Comparison of ENCODE assay signal across 8 cellular contexts in the genomic region with DNA sequence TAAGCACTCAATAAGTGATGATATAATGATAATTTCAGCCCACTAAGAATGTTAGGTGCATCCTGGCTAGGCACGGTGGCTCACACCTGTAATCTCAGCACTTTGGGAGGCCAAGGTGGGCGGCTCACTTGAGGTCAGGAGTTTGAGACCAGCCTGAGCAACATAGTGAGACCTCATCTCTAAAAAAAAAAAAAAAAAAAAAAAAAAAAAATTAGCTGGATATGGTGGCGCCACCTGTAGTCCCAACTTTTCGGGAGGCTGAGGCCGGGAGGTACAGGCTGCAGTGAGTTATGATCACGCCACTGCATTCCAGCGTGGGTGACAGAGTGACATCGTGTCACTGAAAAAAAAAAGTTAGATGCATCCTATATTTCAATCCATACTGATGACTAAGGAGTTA. TPM values are rescaled to one million over a fixed set of nuclear protein-coding genes. Genes with fewer than 3 reads are reported as not detected.
DNase-seq lines count a peak whose midpoint lies in the region; ATAC-seq and TF ChIP-seq lines count a peak whose summit lies in the region.
"Not testable (repeated sequence)": the region's sequence is repeated elsewhere in the genome, so short reads cannot be mapped to it uniquely, and the experiment has no call there.

No MANE protein-coding gene starts in this region.

- ATAC-seq in foreskin keratinocyte: not testable (repeated sequence)

- H3K4me1 Mint-ChIP-seq in endothelial cell (ENCODE audit: unreplicated experiment): peaks cover 35% of the 10 kb centered on the region
- not testable (repeated sequence) for H3K4me1 Mint-ChIP-seq in progenitor cell of endocrine pancreas (ENCODE audit: low read depth); type B pancreatic cell (ENCODE audit: unreplicated experiment)

- H3K4me1 ChIP-seq in BE2C, foreskin keratinocyte: not testable (repeated sequence)

- H3K4me3 ChIP-seq in BE2C (ENCODE audit: low read depth, low read length); brain microvascular endothelial cell (ENCODE audit: low read depth, low read length): not testable (repeated sequence)

- peak; percentile 18 for DNase-seq in BE2C
- not testable (repeated sequence) for DNase-seq in HEK293T (ENCODE audit: extremely low spot score); brain microvascular endothelial cell; endothelial cell (ENCODE audit: low spot score); foreskin keratinocyte; progenitor cell of endocrine pancreas (ENCODE audit: low spot score, unreplicated experiment); type B pancreatic cell (ENCODE audit: extremely low spot score, unreplicated experiment)
- DNase-seq in activated CD4-positive, alpha-beta T cell treated with anti-CD3 and anti-CD28 coated beads for 48 hours: peak; percentile 11

- peak overlapping the region; percentile 93 for H3K27ac Mint-ChIP-seq in endothelial cell (ENCODE audit: unreplicated experiment)
- not testable (repeated sequence) for H3K27ac Mint-ChIP-seq in progenitor cell of endocrine pancreas, type B pancreatic cell

- H3K36me3 Mint-ChIP-seq in endothelial cell (ENCODE audit: low read depth, unreplicated experiment); progenitor cell of endocrine pancreas (ENCODE audit: insufficient read depth); type B pancreatic cell: not testable (repeated sequence)

- POLR2A ChIA-PET in HEK293T (lab: Yijun Ruan, JAX): not testable (repeated sequence)

- not testable (repeated sequence) for H3K27me3 ChIP-seq in BE2C; brain microvascular endothelial cell (replicated peaks); foreskin keratinocyte

- in situ Hi-C loops in brain microvascular endothelial cell (cut with HindIII; ENCODE audit: low pct_ligation_motif_present, low sequenced_read_pairs): not testable (repeated sequence)

- not testable (repeated sequence) for H3K4me3 Mint-ChIP-seq in endothelial cell (ENCODE audit: unreplicated experiment); progenitor cell of endocrine pancreas (ENCODE audit: low read depth); type B pancreatic cell

- CTCF ChIA-PET in HEK293T (lab: Yijun Ruan, JAX): not testable (repeated sequence)

- H3K27ac ChIP-seq in brain microvascular endothelial cell, foreskin keratinocyte: not testable (repeated sequence)

- peak; percentile 25; the same call in 1 of the 2 replicates for TF ChIP-seq CTCF in BE2C (IDR thresholded peaks at IDR 0.05; ENCODE audit: low read depth, low read length)
- peak; percentile 44 for TF ChIP-seq CTCF in brain microvascular endothelial cell (IDR thresholded peaks at IDR 0.05; ENCODE audit: low read depth, low read length, missing control alignments)
- not testable (repeated sequence) for TF ChIP-seq CTCF in endothelial cell (IDR thresholded peaks at IDR 0.05; ENCODE audit: unreplicated experiment)
- TF ChIP-seq CTCF in foreskin keratinocyte (conservative IDR thresholded peaks at IDR 0.05): peak; percentile 39
- peak; percentile 24 for TF ChIP-seq CTCF in progenitor cell of endocrine pancreas (IDR thresholded peaks at IDR 0.05; ENCODE audit: unreplicated experiment)
- TF ChIP-seq CTCF in type B pancreatic cell (conservative IDR thresholded peaks at IDR 0.05): peak; percentile 21

- not testable (repeated sequence) for H3K9me3 Mint-ChIP-seq in endothelial cell (ENCODE audit: unreplicated experiment); progenitor cell of endocrine pancreas (ENCODE audit: low read depth); type B pancreatic cell

- H3K36me3 ChIP-seq in BE2C; brain microvascular endothelial cell (replicated peaks): not testable (repeated sequence)

- not testable (repeated sequence) for H3K27me3 Mint-ChIP-seq in endothelial cell (ENCODE audit: unreplicated experiment); progenitor cell of endocrine pancreas; type B pancreatic cell

- H3K9me3 ChIP-seq in BE2C: not testable (repeated sequence)

TF ChIP-seq in HEK293T, 16 proteins besides CTCF, POLR2A, EP300 and RAD21:
- TF ChIP-seq ZNF384 (IDR thresholded peaks at IDR 0.05): peak; percentile 92

RNA-seq across cellular contexts. Expression of a gene that starts 6.9 kb away (rescaled TPM):
- polyA plus RNA-seq in BE2C (2012; ENCODE audit: insufficient read depth, insufficient read length, low read depth): 4.0 TPM
- 18.7 TPM for total RNA-seq in endothelial cell (ENCODE audit: unreplicated experiment)
- total RNA-seq in foreskin keratinocyte: 9.8 TPM in 2 replicates
- polyA plus RNA-seq in foreskin keratinocyte: 4.3 and 4.6 TPM in 2 replicates
- total RNA-seq in progenitor cell of endocrine pancreas: 46.1 and 48.7 TPM in 2 replicates
- total RNA-seq in type B pancreatic cell (ENCODE audit: low replicate concordance): 12.6 and 33.8 TPM in 2 replicates
